In the genomic region with DNA sequence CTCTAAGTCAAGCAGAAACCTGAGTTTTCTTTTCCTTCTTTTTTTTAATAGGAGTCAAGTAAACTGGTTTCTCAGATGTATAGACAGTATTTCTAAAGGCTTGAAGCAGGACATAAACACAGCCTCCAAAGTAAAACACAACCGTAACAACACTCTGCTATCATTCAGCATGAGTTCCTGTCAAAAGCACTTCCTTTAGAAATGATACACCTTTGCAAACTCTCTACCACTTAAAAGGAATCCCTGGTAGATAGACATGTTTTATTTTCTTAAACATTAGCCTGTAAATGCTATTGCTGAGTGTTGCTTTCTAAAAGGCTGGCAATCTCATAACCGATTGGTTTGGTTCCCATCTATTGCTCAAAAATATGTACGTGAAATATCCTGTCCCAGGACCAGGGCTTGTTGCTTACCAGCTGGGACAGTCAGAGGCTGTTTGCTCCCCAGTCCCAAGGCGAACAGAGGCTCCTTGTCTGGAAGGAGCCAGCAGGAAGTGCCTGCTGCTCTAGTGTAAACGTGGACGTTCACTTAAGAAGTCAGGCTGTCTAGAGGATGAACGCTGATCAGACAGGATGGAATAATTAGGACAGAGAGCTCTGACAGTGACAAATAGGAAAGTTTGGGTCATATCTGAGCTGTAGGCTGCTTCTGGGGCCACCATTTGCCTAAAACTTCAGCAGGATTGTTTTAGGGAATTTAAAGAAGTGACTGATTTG, we compare ENCODE assay signal across 9 cellular contexts.
DNase-seq lines count a peak whose midpoint lies in the region; ATAC-seq and TF ChIP-seq lines count a peak whose summit lies in the region.
"Had no signal": no experiment of that assay in that cellular context is flagged by ENCODE, and none has a peak within 500 bp of the region (broad histone marks: within the 10 kb centered on the region; RNA-seq: fewer than 3 reads in every experiment).

No MANE protein-coding gene starts in this region.

- DNase-seq in stimulated activated CD4-positive, alpha-beta T cell treated with anti-CD3 and anti-CD28 coated beads, Interleukin-2, amount 100 ng/mL, for 4 hours (ENCODE audit: low read depth): peak; percentile 15
- no peak for DNase-seq in stimulated activated CD4-positive, alpha-beta T cell treated with anti-CD3 and anti-CD28 coated beads, Interleukin-2, amount 100 ng/mL, for 24 hours
- DNase-seq in dermis blood vessel endothelial cell: peak; percentile 14
- peak; percentile 74 for DNase-seq in medulla oblongata (ENCODE audit: extremely low spot score)
- DNase-seq in upper lobe of right lung: no peak
- no peak for DNase-seq in aorta
- DNase-seq in activated gamma-delta T cell (lab: John Stamatoyannopoulos, UW): no peak
- no peak for DNase-seq in NCI-H146 treated with DMSO at 0.1 percent for 48 hours (lab: John Stamatoyannopoulos, UW; ENCODE audit: unreplicated experiment)
- DNase-seq: NCI-H345 had no signal

- H3K27ac ChIP-seq in upper lobe of right lung: no peak overlapping the region
- H3K27ac ChIP-seq in aorta (ENCODE audit: low read depth in 1 of 2, low read length in 2 of 2): no peak overlapping the region

- H3K4me3 ChIP-seq in upper lobe of right lung (no peak overlapping the region), aorta (ENCODE audit: low read length in 2 of 2) (no peak overlapping the region)

- H3K27me3 ChIP-seq in upper lobe of right lung: no peaks in the 10 kb centered on the region
- peaks cover 0 to 1% of the 10 kb centered on the region in 2 donors for H3K27me3 ChIP-seq in aorta (ENCODE audit: control insufficient read depth in 1 of 2, insufficient read depth in 2 of 2, low read length in 1 of 2)

- whole genome bisulfite sequencing in aorta, 2 donors: 52 to 58% methylated on average over 7 of the region's 7 CpGs

- TF ChIP-seq CTCF in upper lobe of right lung (IDR thresholded peaks at IDR 0.05): no peak

- intact Hi-C loops in upper lobe of right lung (cut with DNase I): no loop called here
- intact Hi-C loops in aorta (cut with DNase I): no loop called here

- ATAC-seq in upper lobe of right lung (peak; percentile 66), aorta (ENCODE audit: low FRiP score) (no peak)

- no peaks in the 10 kb centered on the region for H3K4me1 ChIP-seq in upper lobe of right lung
- H3K4me1 ChIP-seq in aorta (ENCODE audit: control insufficient read depth in 1 of 2, insufficient read depth in 2 of 2, low read length in 2 of 2): no peaks in the 10 kb centered on the region

- H3K36me3 ChIP-seq in upper lobe of right lung (no peaks in the 10 kb centered on the region), aorta (ENCODE audit: control insufficient read depth in 1 of 2, insufficient read depth in 2 of 2, low read length in 1 of 2) (no peaks in the 10 kb centered on the region)

- H3K9me3 ChIP-seq in upper lobe of right lung: no peaks in the 10 kb centered on the region
- H3K9me3 ChIP-seq in aorta (ENCODE audit: control insufficient read depth, low read length): no peaks in the 10 kb centered on the region

Comparison
In these comparisons a context has a peak if more than half of its experiments do, and no peak if none do; other contexts are left out.
1. DNase-seq: peak in stimulated activated CD4-positive, alpha-beta T cell treated with anti-CD3 and anti-CD28 coated beads, Interleukin-2, amount 100 ng/mL, for 4 hours (single experiment), dermis blood vessel endothelial cell (single experiment) and medulla oblongata (single experiment); none in stimulated activated CD4-positive, alpha-beta T cell treated with anti-CD3 and anti-CD28 coated beads, Interleukin-2, amount 100 ng/mL, for 24 hours (0 of 2), upper lobe of right lung (single experiment), aorta (0 of 2), activated gamma-delta T cell (single experiment) and NCI-H146 treated with DMSO at 0.1 percent for 48 hours (single experiment).